Comparison of ENCODE assay signal across 22 cellular contexts in the genomic region with DNA sequence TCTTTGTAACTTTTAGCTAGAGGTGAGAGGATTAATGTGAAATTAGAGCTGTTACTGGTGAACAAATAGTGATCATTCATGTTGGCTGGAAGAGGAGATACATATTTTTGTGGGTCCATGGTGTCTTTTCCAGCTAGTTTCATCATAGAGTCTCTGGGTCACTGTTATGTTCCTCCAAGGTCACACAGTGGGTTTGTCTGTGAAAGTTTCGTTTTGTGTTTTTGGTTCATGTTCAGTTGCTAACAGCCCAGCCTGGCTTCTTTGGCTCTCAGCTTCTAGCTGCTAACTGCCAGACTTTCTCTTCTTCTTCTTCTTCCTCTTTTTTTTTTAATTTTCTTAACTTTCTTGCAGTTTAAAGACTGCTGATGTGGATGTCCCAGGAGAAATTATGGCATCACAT.
"Had no signal": no experiment of that assay in that cellular context is flagged by ENCODE, and none has a peak within 500 bp of the region (broad histone marks: within the 10 kb centered on the region; RNA-seq: fewer than 3 reads in every experiment).

No MANE protein-coding gene starts in this region.

- H3K27ac ChIP-seq: adrenal gland, cardiac muscle cell, lower lobe of right lung, neural progenitor cell, spleen had no signal

- H3K9me3 ChIP-seq: adrenal gland, lower lobe of right lung had no signal

- H3K27me3 ChIP-seq: adrenal gland, cardiac muscle cell, left lung, neural progenitor cell, spleen, tibial nerve had no signal

- ATAC-seq: activated CD8-positive, alpha-beta T cell treated with anti-CD3 and anti-CD28 coated beads for 36 hours; left lung; lower lobe of right lung; natural killer cell; T-helper 17 cell; WTC11 had no signal

- DNase-seq: activated CD4-positive, alpha-beta T cell treated with anti-CD3 and anti-CD28 coated beads for 1 hour; activated CD4-positive, alpha-beta T cell treated with anti-CD3 and anti-CD28 coated beads, Interleukin-2, amount 50 U/mL, for 1 hour; activated CD8-positive, alpha-beta T cell treated with anti-CD3 and anti-CD28 coated beads for 36 hours; activated naive CD4-positive, alpha-beta T cell; activated T-cell treated with anti-CD3 and anti-CD28 coated beads, Interleukin-2, amount 50 U/mL, for 48 hours; adrenal gland; aorta; cerebellar nuclear complex; cortex of kidney; left lung; lower lobe of right lung; mesendoderm; natural killer cell; posterior cingulate gyrus; spleen; stimulated activated naive CD4-positive, alpha-beta T cell treated with Interleukin-2 at 50 U/mL for 16 hours; T-helper 17 cell; T1000 had no signal

- H3K4me3 ChIP-seq: adrenal gland, cardiac muscle cell, left lung, lower lobe of right lung, neural progenitor cell, spleen, tibial nerve had no signal

- H3K36me3 ChIP-seq: adrenal gland, cardiac muscle cell, left lung, lower lobe of right lung, neural progenitor cell, spleen, tibial nerve had no signal

- H3K9ac ChIP-seq: neural progenitor cell had no signal

- H3K4me1 ChIP-seq: adrenal gland, left lung, lower lobe of right lung, spleen had no signal
